In the genomic region with DNA sequence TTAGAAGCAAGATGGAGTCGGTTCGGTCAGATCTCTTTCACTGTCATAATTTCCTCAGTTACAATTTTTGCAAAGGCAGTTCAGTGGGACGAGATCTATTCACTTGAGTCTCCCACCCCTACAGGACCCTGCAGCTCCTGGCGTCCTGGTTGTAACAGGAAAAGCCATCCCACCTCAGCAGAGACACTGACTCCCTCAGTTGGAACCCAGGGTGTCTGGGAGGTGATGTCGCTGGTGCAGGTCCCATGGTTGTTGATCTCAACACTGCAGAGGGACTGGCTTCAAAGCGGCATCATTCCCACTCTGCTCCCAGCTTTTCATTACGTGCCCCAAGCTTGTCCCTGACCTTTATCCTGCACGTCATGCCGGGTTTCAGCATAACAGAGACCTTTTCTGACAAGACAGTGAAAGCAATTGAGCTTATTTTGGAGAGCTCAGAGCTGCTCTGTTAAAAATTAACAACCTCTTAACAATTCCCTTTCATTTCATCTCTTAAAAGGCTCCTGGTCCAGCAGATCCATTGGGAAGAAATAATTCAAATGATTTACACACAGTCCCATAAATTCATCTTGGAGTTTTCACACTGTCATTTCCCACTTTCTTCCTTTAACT, we compare ENCODE assay signal across 29 cellular contexts. TPM values are rescaled to one million over a fixed set of nuclear protein-coding genes. Genes with fewer than 3 reads are reported as not detected.
A peak's percentile ranks its signal among the peaks of the same experiment; 100 is the strongest.
DNase-seq lines count a peak whose midpoint lies in the region; ATAC-seq, FAIRE-seq and TF ChIP-seq lines count a peak whose summit lies in the region.
"Had no signal": no experiment of that assay in that cellular context is flagged by ENCODE, and none has a peak within 500 bp of the region (broad histone marks: within the 10 kb centered on the region; RNA-seq: fewer than 3 reads in every experiment).

No MANE protein-coding gene starts in this region.

- no peak for ATAC-seq in A549
- peak; percentile 60 for ATAC-seq in mucosa of descending colon
- no peak for ATAC-seq in HG03571 (IDR thresholded peaks at IDR 0.05; ENCODE audit: unreplicated experiment)
- ATAC-seq: activated T-helper 17 cell treated with anti-CD3 and anti-CD28 coated beads, Interleukin-2, amount 50 U/mL, for 72 hours; gastrocnemius medialis; stimulated activated naive CD8-positive, alpha-beta T cell treated with anti-CD3 and anti-CD28 coated beads, Interleukin-15, amount 100 ng/mL, for 72 hours; T-cell had no signal

- CTCF ChIA-PET in A549 (lab: Yijun Ruan, JAX), result interaction anchor here (0.9 to 1.3 kb wide), 3 partner anchors 36 to 76 kb away, joined by 3 read pairs; no protein-coding TSS in a partner anchor

- H3K4me1 Mint-ChIP-seq in endodermal cell, result peaks cover 28% of the 10 kb centered on the region
- H3K4me1 Mint-ChIP-seq: activated T-helper 17 cell treated with anti-CD3 and anti-CD28 coated beads, Interleukin-2, amount 50 U/mL, for 72 hours had no signal

- TF ChIP-seq RAD21 in A549 (conservative IDR thresholded peaks at IDR 0.05 in 1 of 2, IDR thresholded peaks at IDR 0.05 in 1 of 2), result no peak

- H3K9me3 ChIP-seq in A549, result no peaks in the 10 kb centered on the region
- no peaks in the 10 kb centered on the region for H3K9me3 ChIP-seq in endodermal cell (ENCODE audit: control insufficient read depth, low read length)
- no peaks in the 10 kb centered on the region for H3K9me3 ChIP-seq in mucosa of descending colon
- H3K9me3 ChIP-seq: esophagus squamous epithelium, gastrocnemius medialis, left ventricle myocardium inferior, SJCRH30, vagina had no signal

- H3K27me3 Mint-ChIP-seq in endodermal cell (ENCODE audit: insufficient read depth), result peaks cover 11% of the 10 kb centered on the region
- H3K27me3 Mint-ChIP-seq: activated naive CD8-positive, alpha-beta T cell; T-cell had no signal

- WGBS in A549 (ENCODE audit: missing lambda C conversion rate), result 47% methylated on average over 9 of the region's 9 CpGs
- 71 to 78% methylated on average over 8 to 9 of the region's 9 CpGs for WGBS in endodermal cell (ENCODE audit: insufficient coverage in 1 of 2, insufficient read length in 1 of 2), 2 experiments

- H3K4me3 ChIP-seq in A549, result no peak overlapping the region
- H3K4me3 ChIP-seq in endodermal cell (ENCODE audit: low read length), result no peak overlapping the region
- H3K4me3 ChIP-seq in mucosa of descending colon, result no peak overlapping the region
- H3K4me3 ChIP-seq in dorsolateral prefrontal cortex, result no peak overlapping the region
- H3K4me3 ChIP-seq: esophagus squamous epithelium, gastrocnemius medialis, left ventricle myocardium inferior, SJCRH30, skin epidermis, vagina had no signal

- H3K27ac Mint-ChIP-seq in endodermal cell, result no peak overlapping the region
- H3K27ac Mint-ChIP-seq: activated naive CD8-positive, alpha-beta T cell; activated T-helper 17 cell treated with anti-CD3 and anti-CD28 coated beads, Interleukin-2, amount 50 U/mL, for 72 hours; dendritic cell treated with granulocyte-macrophage colony-stimulating factor and Interleukin-4, amounts not matched to agents 40 ng/mL and 50 ng/mL, for 4 days; stimulated activated naive CD8-positive, alpha-beta T cell treated with anti-CD3 and anti-CD28 coated beads, Interleukin-15, amount 100 ng/mL, for 72 hours; T-cell had no signal

- no peak overlapping the region for H3K27ac ChIP-seq in A549
- no peak overlapping the region for H3K27ac ChIP-seq in endodermal cell (ENCODE audit: low read depth, low read length)
- no peak overlapping the region for H3K27ac ChIP-seq in dorsolateral prefrontal cortex
- H3K27ac ChIP-seq: esophagus squamous epithelium, gastrocnemius medialis, HL-60, left ventricle myocardium inferior, SJCRH30, skin epidermis, vagina had no signal

- no peaks in the 10 kb centered on the region for H3K9me3 Mint-ChIP-seq in endodermal cell
- H3K9me3 Mint-ChIP-seq: activated T-helper 17 cell treated with anti-CD3 and anti-CD28 coated beads, Interleukin-2, amount 50 U/mL, for 72 hours; dendritic cell treated with granulocyte-macrophage colony-stimulating factor and Interleukin-4, amounts not matched to agents 40 ng/mL and 50 ng/mL, for 4 days; T-cell had no signal

- no peak for DNase-seq in A549 (ENCODE audit: low read depth in 1 of 2, low spot score in 1 of 2)
- peak; percentile 40 for DNase-seq in HuH-7 (ENCODE audit: low spot score)
- DNase-seq in endodermal cell, result peak; percentile 52
- DNase-seq in mucosa of descending colon, result no peak
- no peak for DNase-seq in NCI-H1436 treated with DMSO at 0.1 percent for 48 hours (lab: John Stamatoyannopoulos, UW)
- no peak for DNase-seq in NCI-H128 (lab: John Stamatoyannopoulos, UW; ENCODE audit: unreplicated experiment)
- no peak for DNase-seq in dorsolateral prefrontal cortex
- DNase-seq: activated CD4-positive, alpha-beta T cell treated with anti-CD3 and anti-CD28 coated beads, Interleukin-2, amount 50 U/mL, for 48 hours; aorta; Calu3; esophagus squamous epithelium; gastrocnemius medialis; left ventricle myocardium inferior; naive B cell; NCI-H1092 treated with DMSO at 0.1 percent for 48 hours; NCI-H2029 treated with DMSO at 0.1 percent for 48 hours; NCI-H774; SJCRH30; stimulated activated CD8-positive, alpha-beta memory T cell treated with anti-CD3 and anti-CD28 coated beads, Interleukin-4, amount 100 ng/mL, for 48 hours; stimulated activated naive CD8-positive, alpha-beta T cell treated with anti-CD3 and anti-CD28 coated beads, Interleukin-15, amount 100 ng/mL, for 72 hours; T-cell had no signal

- H3K36me3 ChIP-seq in endodermal cell (ENCODE audit: control insufficient read depth, insufficient read depth, low read length), result no peaks in the 10 kb centered on the region
- no peaks in the 10 kb centered on the region for H3K36me3 ChIP-seq in mucosa of descending colon (ENCODE audit: low read depth)
- H3K36me3 ChIP-seq: esophagus squamous epithelium, gastrocnemius medialis, left ventricle myocardium inferior, SJCRH30, vagina had no signal

- TF ChIP-seq CTCF in A549 (IDR thresholded peaks at IDR 0.05) (no peak), endodermal cell (conservative IDR thresholded peaks at IDR 0.05) (no peak), mucosa of descending colon (IDR thresholded peaks at IDR 0.05) (no peak), dorsolateral prefrontal cortex (IDR thresholded peaks at IDR 0.05 in 54 of 56, conservative IDR thresholded peaks at IDR 0.05 in 2 of 56; ENCODE audit: low read depth in 1 of 56, partially characterized antibody in 56 of 56) (no peak)

- POLR2A ChIA-PET in A549 (lab: Yijun Ruan, JAX), result no interaction called here

- 0 out of 3 replicates have a peak, but pooled peaks cover 5% of the 10 kb centered on the region for H3K4me1 ChIP-seq in A549
- peaks cover 15% of the 10 kb centered on the region for H3K4me1 ChIP-seq in endodermal cell (ENCODE audit: control insufficient read depth, insufficient read depth, low read length)
- H3K4me1 ChIP-seq in mucosa of descending colon (ENCODE audit: low read depth), result no peaks in the 10 kb centered on the region
- H3K4me1 ChIP-seq: esophagus squamous epithelium, gastrocnemius medialis, SJCRH30, vagina had no signal

- 0 out of 3 replicates have a peak overlapping the region, but pooled peaks have one; percentile 9 for H3K4me2 ChIP-seq in A549

- TF ChIP-seq POLR2A in A549 (IDR thresholded peaks at IDR 0.05; ENCODE audit: low read length), result no peak

- no peak overlapping the region for H3K9ac ChIP-seq in endodermal cell (ENCODE audit: extremely low read depth, low read length, poor library complexity, severe bottlenecking)

- H3K36me3 Mint-ChIP-seq in endodermal cell (ENCODE audit: low read depth), result no peaks in the 10 kb centered on the region
- H3K36me3 Mint-ChIP-seq: activated naive CD8-positive, alpha-beta T cell; T-cell had no signal

- H3K4me3 Mint-ChIP-seq in endodermal cell, result no peak overlapping the region
- H3K4me3 Mint-ChIP-seq: activated naive CD8-positive, alpha-beta T cell; activated T-helper 17 cell treated with anti-CD3 and anti-CD28 coated beads, Interleukin-2, amount 50 U/mL, for 72 hours; dendritic cell treated with granulocyte-macrophage colony-stimulating factor and Interleukin-4, amounts not matched to agents 40 ng/mL and 50 ng/mL, for 4 days; stimulated activated naive CD8-positive, alpha-beta T cell treated with anti-CD3 and anti-CD28 coated beads, Interleukin-15, amount 100 ng/mL, for 72 hours; T-cell had no signal

- TF ChIP-seq EP300 in A549 (IDR thresholded peaks at IDR 0.05), result no peak

- H3K27me3 ChIP-seq in endodermal cell (ENCODE audit: control insufficient read depth, insufficient read depth, low read length, poor library complexity, severe bottlenecking) (no peaks in the 10 kb centered on the region), dorsolateral prefrontal cortex (peaks cover 0 to 5% (median 0%) of the 10 kb centered on the region in 45 donors)
- H3K27me3 ChIP-seq: gastrocnemius medialis, SJCRH30, vagina had no signal

- FAIRE-seq in A549 (lab: Jason Lieb, UNC), result no peak
- FAIRE-seq: endometrium had no signal

- intact Hi-C loops in mucosa of descending colon (cut with DNase I, micrococcal nuclease) (no loop called here), dorsolateral prefrontal cortex (cut with DNase I) (no loop called here)

TF ChIP-seq in A549, 52 proteins besides CTCF, POLR2A, EP300 and RAD21 (continues in another document):
- TF ChIP-seq CHD4 (IDR thresholded peaks at IDR 0.05; ENCODE audit: borderline replicate concordance), result no peak
- TF ChIP-seq MAFK (IDR thresholded peaks at IDR 0.05; ENCODE audit: partially characterized antibody), result no peak
- TF ChIP-seq FOSL2 (IDR thresholded peaks at IDR 0.05), result no peak
- TF ChIP-seq FOSL2 (CRISPR knock-in tag; IDR thresholded peaks at IDR 0.05), result no peak

RNA-seq across cellular contexts. Expression of gene COG3, which starts 17.6 kb away (rescaled TPM):
- 20.0 and 23.3 TPM in 2 replicates for polyA plus RNA-seq in A549 (2011; rRNA removed)
- 12.9 and 13.6 TPM in 2 replicates for polyA plus RNA-seq in A549 (2012; cell fraction: cytosol; rRNA removed)
- polyA plus RNA-seq in A549 (2012; cell fraction: nucleus; rRNA removed), result 17.9 and 18.4 TPM in 2 replicates
- 8.2 to 9.1 TPM (median 9.0 TPM) in 3 replicates for polyA plus RNA-seq in A549 (2017; fragmentation: RNase III; extraction: RNeasy Plus Mini Kit Qiagen cat#74134 plus additional on column Dnase treatment)
- polyA minus RNA-seq in A549 (2011; rRNA and poly(A)+ RNA removed), result 10.6 and 10.7 TPM in 2 replicates
- total RNA-seq in endodermal cell, result 10 to 100 TPM; 21.8 to 23.8 TPM
- 21.4 TPM for polyA plus RNA-seq in endodermal cell (2013, experiment 1 of 2)
- polyA plus RNA-seq in endodermal cell (2013, experiment 2 of 2), result 20.8 TPM
- total RNA-seq in mucosa of descending colon, result 10 to 100 TPM; 37.0 to 51.3 (median 47.2) TPM
- total RNA-seq in dorsolateral prefrontal cortex, result 10 to 100 TPM; 17.6 to 36.0 (median 27.1) TPM

RNA-seq across cellular contexts. Expression of gene SLC25A30, which starts 29.0 kb away (rescaled TPM):
- polyA plus RNA-seq in A549 (2011; rRNA removed), result 11.2 and 12.7 TPM in 2 replicates
- 5.6 and 5.7 TPM in 2 replicates for polyA plus RNA-seq in A549 (2012; cell fraction: cytosol; rRNA removed)
- polyA plus RNA-seq in A549 (2012; cell fraction: nucleus; rRNA removed), result 1.6 and 2.7 TPM in 2 replicates
- 10.1 to 10.6 TPM (median 10.1 TPM) in 3 replicates for polyA plus RNA-seq in A549 (2017; fragmentation: RNase III; extraction: RNeasy Plus Mini Kit Qiagen cat#74134 plus additional on column Dnase treatment)
- polyA minus RNA-seq in A549 (2011; rRNA and poly(A)+ RNA removed), result 14.8 and 28.0 TPM in 2 replicates
- 10 to 100 TPM in 1 of 2 donors, 1 to 10 TPM in 1; 9.9 to 12.4 TPM for total RNA-seq in endodermal cell
- 7.4 TPM for polyA plus RNA-seq in endodermal cell (2013, experiment 1 of 2)
- polyA plus RNA-seq in endodermal cell (2013, experiment 2 of 2), result 6.5 TPM
- 10 to 100 TPM; 10.5 to 20.0 (median 13.6) TPM for total RNA-seq in mucosa of descending colon
- total RNA-seq in dorsolateral prefrontal cortex, result 10 to 100 TPM in 105 of 120 experiments, 1 to 10 TPM in 15; 7.9 to 24.9 (median 13.0) TPM

Comparison
In these comparisons a context has a peak if more than half of its experiments do, and no peak if none do; other contexts are left out.
1. DNase-seq: peak in HuH-7 (single experiment) and endodermal cell (single experiment); none in A549 (0 of 2), mucosa of descending colon (0 of 3), NCI-H1436 treated with DMSO at 0.1 percent for 48 hours (single experiment), NCI-H128 (single experiment) and dorsolateral prefrontal cortex (0 of 10).